2 cellular contexts compared by ENCODE assay signal in genomic region chr12:3175238-3175637, GRCh38.
TF ChIP-seq lines count a peak whose summit lies in the region.

No MANE protein-coding gene starts in this region.

TF ChIP-seq in HEK293, 187 proteins besides CTCF, POLR2A, EP300 and RAD21:
- TF ChIP-seq ZNF645 (tag by site-specific recombination; IDR thresholded peaks at IDR 0.05) (no peak), ZNF302 (tag by site-specific recombination; IDR thresholded peaks at IDR 0.05; ENCODE audit: low read depth) (no peak), ZNF433 (tag by site-specific recombination; IDR thresholded peaks at IDR 0.05; ENCODE audit: low read depth) (no peak), ZIC2 (tag by site-specific recombination; IDR thresholded peaks at IDR 0.05) (peak; percentile 14; the same call in 1 of the 2 replicates)

TF ChIP-seq in H1, 55 proteins besides CTCF, POLR2A, EP300 and RAD21 (continued from another document):
- TF ChIP-seq TAF7 (optimal IDR thresholded peaks at IDR 0.05; ENCODE audit: borderline replicate concordance, low read depth, low read length) (no peak), SIX5 (IDR thresholded peaks at IDR 0.05; ENCODE audit: low read depth, low read length) (no peak), CHD1 (IDR thresholded peaks at IDR 0.05; ENCODE audit: low read depth, low read length) (no peak), GTF2F1 (IDR thresholded peaks at IDR 0.05; ENCODE audit: borderline replicate concordance, low read depth, low read length) (no peak), SAP30 (IDR thresholded peaks at IDR 0.05; ENCODE audit: insufficient read depth, insufficient replicate concordance, low read length) (no peak), SP1 (IDR thresholded peaks at IDR 0.05; ENCODE audit: low read depth, low read length) (no peak), ATF3 (IDR thresholded peaks at IDR 0.05; ENCODE audit: insufficient read depth, low read depth, low read length) (no peak), BACH1 (IDR thresholded peaks at IDR 0.05; ENCODE audit: low read length) (no peak), POLR2AphosphoS5 (IDR thresholded peaks at IDR 0.05; ENCODE audit: low read depth, low read length) (no peak), RBBP5 (IDR thresholded peaks at IDR 0.05; ENCODE audit: borderline replicate concordance, low read depth, low read length) (no peak)
